ENCODE assay signal across 11 cellular contexts in the genomic region with DNA sequence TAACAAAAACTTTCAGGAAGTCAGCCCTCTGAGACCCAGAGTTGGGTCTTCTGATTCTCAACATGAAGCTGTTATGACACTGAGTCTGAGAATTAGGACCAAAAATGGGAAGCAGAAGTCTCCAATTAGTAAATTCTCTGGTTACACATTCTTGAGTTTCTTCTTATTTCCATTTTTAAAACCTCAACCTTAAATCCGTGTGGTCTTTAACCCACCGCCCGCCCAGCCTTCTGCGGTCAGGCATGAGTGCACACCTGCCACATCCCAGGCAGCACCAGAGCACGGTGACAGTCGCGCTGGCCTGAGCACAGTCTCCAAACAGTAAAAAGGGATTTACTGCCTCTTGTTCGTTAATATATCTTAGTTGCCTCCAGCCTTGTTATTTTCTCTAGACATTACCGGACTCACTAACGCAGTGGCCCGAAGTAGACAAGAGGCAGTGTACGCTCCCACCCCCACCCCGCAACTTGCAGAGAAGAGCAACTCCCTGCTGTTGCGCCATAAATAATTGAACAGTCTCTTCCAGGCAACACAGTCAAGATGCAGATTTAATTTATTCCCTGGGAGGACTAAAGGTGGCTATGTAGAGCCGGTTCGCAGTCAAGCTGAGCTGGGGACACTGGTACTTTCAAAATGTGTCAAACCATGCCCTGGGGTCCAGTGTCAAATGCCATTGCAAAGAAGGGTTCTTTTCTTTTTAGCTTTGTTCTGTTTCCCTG.
DNase-seq lines count a peak whose midpoint lies in the region; ATAC-seq, FAIRE-seq and TF ChIP-seq lines count a peak whose summit lies in the region.
"Had no signal": no experiment of that assay in that cellular context is flagged by ENCODE, and none has a peak within 500 bp of the region (broad histone marks: within the 10 kb centered on the region; RNA-seq: fewer than 3 reads in every experiment).

No MANE protein-coding gene starts in this region.

- TF ChIP-seq EP300 in GM12878 (IDR thresholded peaks at IDR 0.05; ENCODE audit: borderline replicate concordance in 1 of 2, control insufficient read depth in 1 of 2, low read depth in 2 of 2, low read length in 2 of 2) = no peak

- no peaks in the 10 kb centered on the region for H3F3A ChIP-seq in GM23338 (replicated peaks; ENCODE audit: low read depth)

- peaks cover 4% of the 10 kb centered on the region for H3K27me3 Mint-ChIP-seq in GM23338 (ENCODE audit: insufficient read depth, low read depth, poor library complexity)
- peaks cover 23% of the 10 kb centered on the region for H3K27me3 Mint-ChIP-seq in nephron progenitor cell (ENCODE audit: low read depth, poor library complexity)

- POLR2A ChIA-PET in GM12878 (lab: Charles Lee) = no interaction called here

- H3K36me3 Mint-ChIP-seq in GM23338 (ENCODE audit: low read depth) (no peaks in the 10 kb centered on the region), nephron progenitor cell (ENCODE audit: low read depth) (no peaks in the 10 kb centered on the region)
- no peaks in the 10 kb centered on the region for H3K36me3 Mint-ChIP-seq in activated naive CD4-positive, alpha-beta T cell treated with anti-CD3 and anti-CD28 coated beads, Interleukin-2, amount 50 U/mL, for 72 hours

- no peak overlapping the region for H3K27ac Mint-ChIP-seq in GM23338
- peak overlapping the region; percentile 69 for H3K27ac Mint-ChIP-seq in nephron progenitor cell
- no peak overlapping the region for H3K27ac Mint-ChIP-seq in activated naive CD4-positive, alpha-beta T cell treated with anti-CD3 and anti-CD28 coated beads, Interleukin-2, amount 50 U/mL, for 72 hours
- H3K27ac Mint-ChIP-seq: activated CD8-positive, alpha-beta T cell treated with anti-CD3 and anti-CD28 coated beads, Interleukin-2, amount 10 ng/mL, durations not matched to agents 7 days and 5 days had no signal

- H3K9me3 Mint-ChIP-seq in GM23338 (no peaks in the 10 kb centered on the region), nephron progenitor cell (no peaks in the 10 kb centered on the region)
- H3K9me3 Mint-ChIP-seq in activated naive CD4-positive, alpha-beta T cell treated with anti-CD3 and anti-CD28 coated beads, Interleukin-2, amount 50 U/mL, for 72 hours = no peaks in the 10 kb centered on the region

- in situ Hi-C loops in GM12878 (cut with MboI) = no loop called here

- DNase-seq in GM23338 (ENCODE audit: low spot score) (peak; percentile 8), GM12878 (ENCODE audit: low read depth, low spot score) (peak; percentile 8), nephron progenitor cell (peak; percentile 80), mesenteric fat pad (ENCODE audit: low spot score) (no peak), T-helper 9 cell (no peak)
- DNase-seq in activated naive CD4-positive, alpha-beta T cell treated with anti-CD3 and anti-CD28 coated beads, Interleukin-2, amount 50 U/mL, for 72 hours (ENCODE audit: low spot score in 2 of 2) = no peak
- DNase-seq: activated CD8-positive, alpha-beta T cell treated with anti-CD3 and anti-CD28 coated beads, Interleukin-2, amount 10 ng/mL, durations not matched to agents 7 days and 5 days; SHP77 treated with DMSO at 0.1 percent for 48 hours had no signal

- TF ChIP-seq POLR2A in GM12878 (IDR thresholded peaks at IDR 0.05; ENCODE audit: low read depth, low read length) = no peak

- H3K9me2 ChIP-seq in GM23338 (ENCODE audit: insufficient read depth) = no peaks in the 10 kb centered on the region

- WGBS in GM12878 (ENCODE audit: insufficient coverage, insufficient replicate concordance, low lambda C conversion rate, missing lambda C conversion rate) = 3% methylated on average over 16 of the region's 16 CpGs

- H2AFZ ChIP-seq in GM23338 (no peak overlapping the region), GM12878 (ENCODE audit: control insufficient read depth, low read depth, low read length) (no peak overlapping the region)

- H3K4me3 ChIP-seq in BLaER1 treated with 17β-estradiol and CSF1 and Interleukin-3, amounts not matched to agents 10 nM and 100 nM = no peak overlapping the region
- no peak overlapping the region for H3K4me3 ChIP-seq in GM23338
- 0 out of 2 replicates have a peak overlapping the region, but pooled peaks have one; percentile 3 for H3K4me3 ChIP-seq in GM12878
- H3K4me3 ChIP-seq: ovary had no signal

- peaks cover 19% of the 10 kb centered on the region for H3K4me1 Mint-ChIP-seq in GM23338
- peaks cover 48% of the 10 kb centered on the region for H3K4me1 Mint-ChIP-seq in nephron progenitor cell

- H3K36me3 ChIP-seq in BLaER1 treated with 17β-estradiol and CSF1 and Interleukin-3, amounts not matched to agents 10 nM and 100 nM = no peaks in the 10 kb centered on the region
- no peaks in the 10 kb centered on the region for H3K36me3 ChIP-seq in GM23338 (ENCODE audit: insufficient read depth)
- H3K36me3 ChIP-seq in GM12878 (ENCODE audit: control insufficient read depth in 2 of 2, insufficient read depth in 2 of 2, low read length in 1 of 2) = no peaks in the 10 kb centered on the region
- H3K36me3 ChIP-seq: ovary had no signal

- no peak for TF ChIP-seq RAD21 in GM12878 (IDR thresholded peaks at IDR 0.05; ENCODE audit: insufficient read depth, low read depth, low read length)

- H4K20me1 ChIP-seq in BLaER1 treated with 17β-estradiol and CSF1 and Interleukin-3, amounts not matched to agents 10 nM and 100 nM = no peaks in the 10 kb centered on the region
- H4K20me1 ChIP-seq in GM23338 (replicated peaks; ENCODE audit: insufficient read depth) (no peaks in the 10 kb centered on the region), GM12878 (ENCODE audit: control insufficient read depth, insufficient read depth) (no peaks in the 10 kb centered on the region)

- RAD21 ChIA-PET in GM12878 (lab: Charles Lee; ENCODE audit: unreplicated experiment) = no interaction called here

- CTCF ChIA-PET in GM12878 (lab: Yijun Ruan, JAX) = no interaction called here

- ATAC-seq in GM23338 (no peak), GM12878 (peak; percentile 77), GM18520 (IDR thresholded peaks at IDR 0.05; ENCODE audit: unreplicated experiment) (no peak)
- no peak for ATAC-seq in activated naive CD4-positive, alpha-beta T cell treated with anti-CD3 and anti-CD28 coated beads, Interleukin-2, amount 50 U/mL, for 72 hours
- ATAC-seq: activated CD8-positive, alpha-beta T cell treated with anti-CD3 and anti-CD28 coated beads, Interleukin-2, amount 10 ng/mL, durations not matched to agents 7 days and 5 days had no signal

- H3K4me1 ChIP-seq in BLaER1 treated with 17β-estradiol and CSF1 and Interleukin-3, amounts not matched to agents 10 nM and 100 nM = peaks cover 9 to 15% (median 12%) of the 10 kb centered on the region in 10 experiments
- H3K4me1 ChIP-seq in GM23338 (ENCODE audit: insufficient read depth) (no peaks in the 10 kb centered on the region), GM12878 (ENCODE audit: control insufficient read depth, insufficient read depth, low read length) (0 out of 2 replicates have a peak, but pooled peaks cover 4% of the 10 kb centered on the region)

- H3K79me2 ChIP-seq in GM23338 (replicated peaks; ENCODE audit: insufficient read depth) = no peaks in the 10 kb centered on the region
- H3K79me2 ChIP-seq in GM12878 (ENCODE audit: control insufficient read depth, insufficient read depth, low read length) = no peaks in the 10 kb centered on the region

- peak; percentile 41 for FAIRE-seq in GM12878 (lab: Jason Lieb, UNC)

- H3K27me3 ChIP-seq in BLaER1 treated with 17β-estradiol and CSF1 and Interleukin-3, amounts not matched to agents 10 nM and 100 nM = no peaks in the 10 kb centered on the region
- no peaks in the 10 kb centered on the region for H3K27me3 ChIP-seq in GM23338 (ENCODE audit: insufficient read depth)
- H3K27me3 ChIP-seq in GM12878 (replicated peaks in 1 of 2; ENCODE audit: control insufficient read depth in 2 of 2, insufficient read depth in 2 of 2, low read length in 1 of 2) = peaks cover 0 to 4% of the 10 kb centered on the region in 2 experiments; a peak in 1 of 4 replicates
- H3K27me3 ChIP-seq: ovary had no signal

- peak overlapping the region; percentile 12 to 58 (median 47); a peak in 20 of 22 replicates for H3K4me2 ChIP-seq in BLaER1 treated with 17β-estradiol and CSF1 and Interleukin-3, amounts not matched to agents 10 nM and 100 nM
- no peak overlapping the region for H3K4me2 ChIP-seq in GM23338
- no peak overlapping the region for H3K4me2 ChIP-seq in GM12878 (ENCODE audit: control insufficient read depth, insufficient read depth)

- H3K4me3 Mint-ChIP-seq in GM23338 = no peak overlapping the region
- peak overlapping the region; percentile 30 for H3K4me3 Mint-ChIP-seq in nephron progenitor cell
- H3K4me3 Mint-ChIP-seq: activated CD8-positive, alpha-beta T cell treated with anti-CD3 and anti-CD28 coated beads, Interleukin-2, amount 10 ng/mL, durations not matched to agents 7 days and 5 days had no signal

- SMC1A ChIA-PET in GM12878 (lab: Charles Lee; ENCODE audit: uncharacterized antibody, unreplicated experiment) = interaction anchor here (2.2 kb wide), 1 partner anchor 10 kb away, joined by 4 read pairs; no protein-coding TSS in a partner anchor

- no peak overlapping the region for H3K9ac ChIP-seq in BLaER1 treated with 17β-estradiol and CSF1 and Interleukin-3, amounts not matched to agents 10 nM and 100 nM
- no peak overlapping the region for H3K9ac ChIP-seq in GM12878 (ENCODE audit: control insufficient read depth, insufficient read depth, low read length)

- peak overlapping the region in 2 of 11 experiments; percentile 25 to 29; a peak in 4 of 22 replicates for H3K27ac ChIP-seq in BLaER1 treated with 17β-estradiol and CSF1 and Interleukin-3, amounts not matched to agents 10 nM and 100 nM
- H3K27ac ChIP-seq in GM23338 (ENCODE audit: low read depth) (no peak overlapping the region), GM12878 (ENCODE audit: control insufficient read depth, insufficient read depth) (no peak overlapping the region)

- no TSS peak for BruUV-seq in GM12878 (replicated peaks; lab: Mats Ljungman, UMichigan)

- intact Hi-C loops in GM12878 (cut with micrococcal nuclease; ENCODE audit: unreplicated experiment) = no loop called here

- no peak for TF ChIP-seq CTCF in GM23338 (conservative IDR thresholded peaks at IDR 0.05; ENCODE audit: low read depth in 2 of 2)
- no peak for TF ChIP-seq CTCF in GM12878 (IDR thresholded peaks at IDR 0.05 in 2 of 3, conservative IDR thresholded peaks at IDR 0.05 in 1 of 3; ENCODE audit: control insufficient read depth in 2 of 3, extremely low read depth in 1 of 3, insufficient read depth in 1 of 3, low read depth in 3 of 3, low read length in 3 of 3)
- no peak for TF ChIP-seq CTCF in nephron progenitor cell (IDR thresholded peaks at IDR 0.05)

- no peaks in the 10 kb centered on the region; a peak in 1 of 22 replicates for H3K9me3 ChIP-seq in BLaER1 treated with 17β-estradiol and CSF1 and Interleukin-3, amounts not matched to agents 10 nM and 100 nM (replicated peaks in 1 of 11)
- no peaks in the 10 kb centered on the region; the same call in 2 of the 3 replicates for H3K9me3 ChIP-seq in GM12878 (replicated peaks; ENCODE audit: control insufficient read depth, insufficient read depth, low read length)
- H3K9me3 ChIP-seq: ovary had no signal

TF ChIP-seq in GM23338, 12 proteins besides CTCF, POLR2A, EP300 and RAD21:
- no peak for TF ChIP-seq JUNB (IDR thresholded peaks at IDR 0.05; ENCODE audit: unreplicated experiment)

TF ChIP-seq in GM12878, 131 proteins besides CTCF, POLR2A, EP300 and RAD21 (continues in another document):
- peak; percentile 69 for TF ChIP-seq RUNX3 (IDR thresholded peaks at IDR 0.05; ENCODE audit: low read length)
- peak; percentile 86 for TF ChIP-seq PAX5 (IDR thresholded peaks at IDR 0.05; ENCODE audit: borderline replicate concordance, low read depth, low read length)
- no peak for TF ChIP-seq NFYA (IDR thresholded peaks at IDR 0.05; ENCODE audit: borderline replicate concordance, low read depth, low read length)

Comparison
In these comparisons a context has a peak if more than half of its experiments do, and no peak if none do; other contexts are left out.
1. H3K4me2 ChIP-seq: peak in BLaER1 treated with 17β-estradiol and CSF1 and Interleukin-3, amounts not matched to agents 10 nM and 100 nM (11 of 11); none in GM23338 (single experiment) and GM12878 (single experiment).
2. DNase-seq: peak in GM23338 (single experiment), GM12878 (single experiment) and nephron progenitor cell (single experiment); none in mesenteric fat pad (single experiment), T-helper 9 cell (single experiment) and activated naive CD4-positive, alpha-beta T cell treated with anti-CD3 and anti-CD28 coated beads, Interleukin-2, amount 50 U/mL, for 72 hours (0 of 2).